Comparison of ENCODE assay signal across 8 cellular contexts in the genomic region with DNA sequence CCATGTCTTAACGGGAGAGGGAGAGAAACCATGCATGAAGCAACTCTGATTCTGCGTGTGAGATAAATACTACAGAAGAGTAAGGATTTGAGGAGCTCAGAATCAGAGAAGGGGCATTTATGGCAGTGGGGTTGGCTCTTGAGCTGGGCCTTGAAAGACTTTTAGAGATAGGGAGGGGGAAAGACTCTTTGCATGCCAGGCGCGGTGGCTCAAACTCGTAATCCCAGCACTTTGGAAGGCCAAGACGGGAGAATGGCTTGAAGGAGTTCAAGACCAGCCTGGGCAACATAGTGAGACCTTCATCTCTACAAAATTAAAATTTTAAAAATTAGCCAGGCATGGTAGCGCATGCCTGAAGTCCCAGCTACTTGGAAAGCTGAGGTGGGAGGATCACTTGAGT. TPM values are rescaled to one million over a fixed set of nuclear protein-coding genes. Genes with fewer than 3 reads are reported as not detected.
DNase-seq lines count a peak whose midpoint lies in the region; ATAC-seq and TF ChIP-seq lines count a peak whose summit lies in the region.

No MANE protein-coding gene starts in this region.

- H3K4me3 Mint-ChIP-seq in activated T-cell treated with anti-CD3 and anti-CD28 coated beads, Interleukin-2, amount 50 U/mL, for 72 hours, result peak overlapping the region; percentile 92 to 94

- H3K4me1 Mint-ChIP-seq in activated T-cell treated with anti-CD3 and anti-CD28 coated beads, Interleukin-2, amount 50 U/mL, for 72 hours (ENCODE audit: low read depth), result peaks cover 31% of the 10 kb centered on the region

- H3K36me3 Mint-ChIP-seq in activated T-cell treated with anti-CD3 and anti-CD28 coated beads, Interleukin-2, amount 50 U/mL, for 72 hours (ENCODE audit: insufficient read depth in 2 of 2), result no peaks in the 10 kb centered on the region

- no peaks in the 10 kb centered on the region for H3K27me3 ChIP-seq in tibial nerve
- no peaks in the 10 kb centered on the region for H3K27me3 ChIP-seq in effector memory CD4-positive, alpha-beta T cell (replicated peaks; ENCODE audit: control insufficient read depth, insufficient read depth, low read length, poor library complexity, severe bottlenecking)

- WGBS in mesodermal cell (ENCODE audit: insufficient coverage in 2 of 2), 2 experiments, result 96 to 97% methylated on average over 4 to 6 of the region's 7 CpGs
- WGBS in tibial nerve, 2 donors, result 84 to 89% methylated on average over 7 of the region's 7 CpGs

- ATAC-seq in activated T-cell treated with anti-CD3 and anti-CD28 coated beads, Interleukin-2, amount 50 U/mL, for 72 hours (replicated peaks in 1 of 2), result no peak
- ATAC-seq in GM18502 (IDR thresholded peaks at IDR 0.05; ENCODE audit: poor library complexity, unreplicated experiment), result no peak

- H3K9me3 ChIP-seq in mesodermal cell (ENCODE audit: control insufficient read depth, low read length) (no peaks in the 10 kb centered on the region), tibial nerve (no peaks in the 10 kb centered on the region)
- H3K9me3 ChIP-seq in effector memory CD4-positive, alpha-beta T cell (ENCODE audit: control insufficient read depth, low read length), result no peaks in the 10 kb centered on the region

- in situ Hi-C loops in astrocyte of the cerebellum (cut with HindIII; ENCODE audit: low sequenced_read_pairs), result no loop called here

- H3K4me1 ChIP-seq in mesodermal cell (ENCODE audit: control insufficient read depth, insufficient read depth, low read length, poor library complexity, severe bottlenecking) (peaks cover 21% of the 10 kb centered on the region), tibial nerve (peaks cover 0 to 73% (median 34%) of the 10 kb centered on the region in 4 donors)
- peaks cover 4% of the 10 kb centered on the region for H3K4me1 ChIP-seq in effector memory CD4-positive, alpha-beta T cell (ENCODE audit: control insufficient read depth, insufficient read depth, low read length, poor library complexity, severe bottlenecking)

- no peak for TF ChIP-seq POLR2A in tibial nerve (IDR thresholded peaks at IDR 0.05)

- TF ChIP-seq CTCF in astrocyte of the cerebellum (IDR thresholded peaks at IDR 0.05; ENCODE audit: low read depth, low read length, missing control alignments) (no peak), tibial nerve (IDR thresholded peaks at IDR 0.05) (no peak)

- peak overlapping the region; percentile 51 for H3K27ac Mint-ChIP-seq in activated T-cell treated with anti-CD3 and anti-CD28 coated beads, Interleukin-2, amount 50 U/mL, for 72 hours

- no peak for TF ChIP-seq EP300 in tibial nerve (IDR thresholded peaks at IDR 0.05)

- no peak for DNase-seq in activated T-cell treated with anti-CD3 and anti-CD28 coated beads, Interleukin-2, amount 50 U/mL, for 72 hours
- no peak for DNase-seq in activated T-cell treated with anti-CD3 and anti-CD28 coated beads, Interleukin-2, amount 50 U/mL, for 48 hours
- DNase-seq in astrocyte of the cerebellum (ENCODE audit: low read depth) (no peak), tibial nerve (ENCODE audit: low spot score in 2 of 2) (no peak), NCI-H1092 (lab: John Stamatoyannopoulos, UW) (no peak)
- no peak for DNase-seq in effector memory CD4-positive, alpha-beta T cell

- H3K27me3 Mint-ChIP-seq in activated T-cell treated with anti-CD3 and anti-CD28 coated beads, Interleukin-2, amount 50 U/mL, for 72 hours (ENCODE audit: low read depth), result no peaks in the 10 kb centered on the region

- no peaks in the 10 kb centered on the region for H3K36me3 ChIP-seq in mesodermal cell (ENCODE audit: control insufficient read depth, insufficient read depth, low read length)
- H3K36me3 ChIP-seq in tibial nerve, result no peaks in the 10 kb centered on the region
- no peaks in the 10 kb centered on the region for H3K36me3 ChIP-seq in effector memory CD4-positive, alpha-beta T cell (ENCODE audit: control insufficient read depth, insufficient read depth, low read length)

- H3K27ac ChIP-seq in mesodermal cell (ENCODE audit: low read depth, low read length, severe bottlenecking) (no peak overlapping the region), tibial nerve (peak overlapping the region; percentile 93 to 99 (median 98))
- no peak overlapping the region for H3K27ac ChIP-seq in effector memory CD4-positive, alpha-beta T cell (ENCODE audit: insufficient read depth, low read length, poor library complexity, severe bottlenecking)

- no peaks in the 10 kb centered on the region for H3K9me3 Mint-ChIP-seq in activated T-cell treated with anti-CD3 and anti-CD28 coated beads, Interleukin-2, amount 50 U/mL, for 72 hours

- peak overlapping the region; percentile 55 for H3K4me3 ChIP-seq in astrocyte of the cerebellum (ENCODE audit: low read depth, low read length)
- peak overlapping the region; percentile 60 for H3K4me3 ChIP-seq in mesodermal cell (ENCODE audit: extremely low read depth, insufficient read depth, low read length, poor library complexity, severe bottlenecking)
- peak overlapping the region; percentile 51 to 78 (median 72) for H3K4me3 ChIP-seq in tibial nerve
- H3K4me3 ChIP-seq in effector memory CD4-positive, alpha-beta T cell (ENCODE audit: insufficient read depth, low read depth, low read length, poor library complexity, severe bottlenecking), result no peak overlapping the region

RNA-seq across cellular contexts. Expression of a gene that starts 0.7 kb away (rescaled TPM):
- 100 to 1,000 TPM; 108 to 123 TPM for total RNA-seq in activated T-cell treated with anti-CD3 and anti-CD28 coated beads, Interleukin-2, amount 50 U/mL, for 72 hours
- 3.6 TPM for polyA plus RNA-seq in mesodermal cell (2013, experiment 1 of 2)
- polyA plus RNA-seq in mesodermal cell (2013, experiment 2 of 2), result 1.3 TPM
- 1 to 10 TPM in 3 of 4 donors, under 1 TPM in 1; 0.66 to 7.1 (median 2.9) TPM for total RNA-seq in tibial nerve

RNA-seq across cellular contexts. Expression of a gene that starts 0.9 kb away (rescaled TPM):
- total RNA-seq in activated T-cell treated with anti-CD3 and anti-CD28 coated beads, Interleukin-2, amount 50 U/mL, for 72 hours, result 1 to 10 TPM; 3.8 to 4.5 TPM
- 9.3 TPM for polyA plus RNA-seq in mesodermal cell (2013, experiment 1 of 2)
- polyA plus RNA-seq in mesodermal cell (2013, experiment 2 of 2), result 9.7 TPM
- 10 to 100 TPM in 2 of 4 donors, 1 to 10 TPM in 2; 7.2 to 10.5 (median 9.5) TPM for total RNA-seq in tibial nerve

RNA-seq across cellular contexts. Expression of a gene that starts 55.8 kb away (rescaled TPM):
- total RNA-seq in activated T-cell treated with anti-CD3 and anti-CD28 coated beads, Interleukin-2, amount 50 U/mL, for 72 hours, result not detected
- polyA plus RNA-seq in mesodermal cell (2013, experiment 1 of 2), result 2,527 TPM
- polyA plus RNA-seq in mesodermal cell (2013, experiment 2 of 2), result 4,680 TPM
- total RNA-seq in tibial nerve, result not detected

Comparison
In these comparisons a context has a peak if more than half of its experiments do, and no peak if none do; other contexts are left out.
1. H3K27ac ChIP-seq: peak in tibial nerve (4 of 4); none in mesodermal cell (single experiment) and effector memory CD4-positive, alpha-beta T cell (single experiment).
2. RNA of a gene that starts 0.7 kb away (total RNA-seq): 108 to 123 TPM in activated T-cell treated with anti-CD3 and anti-CD28 coated beads, Interleukin-2, amount 50 U/mL, for 72 hours; 0.66 to 7.1 TPM in tibial nerve; every median in the first group is over 10 times any median in the second.